Comparison of ENCODE assay signal across 28 cellular contexts in the genomic region with DNA sequence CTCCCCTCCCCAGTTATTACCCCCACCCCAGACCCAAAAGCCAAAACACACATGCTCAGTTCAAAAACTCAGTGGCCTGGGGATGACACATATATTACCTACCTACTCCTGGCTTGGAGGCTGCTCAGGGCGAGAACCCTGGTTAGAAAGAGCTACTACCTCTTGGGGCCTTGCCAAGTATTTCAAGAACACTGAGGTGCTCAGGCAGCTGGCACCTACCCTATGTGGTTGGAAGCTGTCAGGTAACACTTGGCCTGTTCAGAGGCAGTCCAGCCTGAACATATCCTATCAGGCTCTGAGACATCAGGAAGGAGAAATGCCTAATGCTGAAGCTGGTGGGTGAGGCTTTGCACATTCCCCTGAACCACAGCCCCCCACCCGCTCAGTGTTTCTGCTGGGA. TPM values are rescaled to one million over a fixed set of nuclear protein-coding genes. Genes with fewer than 3 reads are reported as not detected.
"Had no signal": no experiment of that assay in that cellular context is flagged by ENCODE, and none has a peak within 500 bp of the region (broad histone marks: within the 10 kb centered on the region; RNA-seq: fewer than 3 reads in every experiment).

No MANE protein-coding gene starts in this region.

- DNase-seq: activated CD4-positive, alpha-beta T cell treated with anti-CD3 and anti-CD28 coated beads for 4 hours; activated CD4-positive, alpha-beta T cell treated with anti-CD3 and anti-CD28 coated beads, Interleukin-2, amount 50 U/mL, for 4 hours; activated CD8-positive, alpha-beta memory T cell treated with anti-CD3 and anti-CD28 coated beads for 24 hours; activated effector memory CD4-positive, alpha-beta T cell treated with Interleukin-2 at 50 U/mL for 16 hours; activated naive CD4-positive, alpha-beta T cell treated with Interleukin-2 at 50 U/mL for 16 hours; anterior cingulate cortex; dorsolateral prefrontal cortex; effector memory CD4-positive, alpha-beta T cell; erythroblast; heart left ventricle; hypothalamus; immature natural killer cell; kidney glomerular epithelial cell; left ventricle myocardium inferior; right lobe of liver; stimulated activated CD4-positive, alpha-beta T cell treated with anti-CD3 and anti-CD28 coated beads, Interleukin-12 subunit alpha, Interleukin-12 subunit beta, amount 100 ng/mL, for 4 hours; stimulated activated CD4-positive, alpha-beta T cell treated with anti-CD3 and anti-CD28 coated beads, Interleukin-4, amount 100 ng/mL, for 24 hours; stomach; SW 1271; T-helper 17 cell; T1000; tibial artery had no signal

- H3K27ac ChIP-seq: coronary artery, dorsolateral prefrontal cortex, heart left ventricle, left ventricle myocardium inferior, right lobe of liver, stomach, tibial artery had no signal

- H3K4me3 ChIP-seq: coronary artery, dorsolateral prefrontal cortex, heart left ventricle, left ventricle myocardium inferior, right lobe of liver, stomach, tibial artery had no signal

- H3K9me3 ChIP-seq: left ventricle myocardium inferior, right lobe of liver had no signal

- H3K36me3 Mint-ChIP-seq: activated naive CD8-positive, alpha-beta T cell had no signal

- H3K27me3 ChIP-seq: heart left ventricle, right lobe of liver, tibial artery had no signal

- ATAC-seq: heart left ventricle; right lobe of liver; stimulated activated memory B cell treated with anti-CD40 and anti-IgM and Interleukin-4, amounts not matched to agents 10 μg/mL and 1 μg/mL and 100 μg/mL, for 72 hours; T-helper 17 cell had no signal

- H3K9me3 Mint-ChIP-seq: immature natural killer cell; stimulated activated memory B cell treated with anti-CD40 and anti-IgM and Interleukin-4, amounts not matched to agents 10 μg/mL and 1 μg/mL and 100 μg/mL, for 72 hours had no signal

- H3K4me3 Mint-ChIP-seq: activated naive CD8-positive, alpha-beta T cell; immature natural killer cell; nephron; stimulated activated memory B cell treated with anti-CD40 and anti-IgM and Interleukin-4, amounts not matched to agents 10 μg/mL and 1 μg/mL and 100 μg/mL, for 72 hours; T-helper 17 cell had no signal

- H3K27me3 Mint-ChIP-seq: activated naive CD8-positive, alpha-beta T cell; stimulated activated memory B cell treated with anti-CD40 and anti-IgM and Interleukin-4, amounts not matched to agents 10 μg/mL and 1 μg/mL and 100 μg/mL, for 72 hours; T-helper 17 cell had no signal

- H3K27ac Mint-ChIP-seq: activated naive CD8-positive, alpha-beta T cell; immature natural killer cell; nephron; stimulated activated memory B cell treated with anti-CD40 and anti-IgM and Interleukin-4, amounts not matched to agents 10 μg/mL and 1 μg/mL and 100 μg/mL, for 72 hours; T-helper 17 cell had no signal

RNA-seq across cellular contexts. Expression of a gene that starts 45.6 kb away (rescaled TPM):
- total RNA-seq: lung microvascular endothelial cell, skeletal muscle tissue had no signal
